2 cellular contexts compared by ENCODE assay signal in the genomic region with DNA sequence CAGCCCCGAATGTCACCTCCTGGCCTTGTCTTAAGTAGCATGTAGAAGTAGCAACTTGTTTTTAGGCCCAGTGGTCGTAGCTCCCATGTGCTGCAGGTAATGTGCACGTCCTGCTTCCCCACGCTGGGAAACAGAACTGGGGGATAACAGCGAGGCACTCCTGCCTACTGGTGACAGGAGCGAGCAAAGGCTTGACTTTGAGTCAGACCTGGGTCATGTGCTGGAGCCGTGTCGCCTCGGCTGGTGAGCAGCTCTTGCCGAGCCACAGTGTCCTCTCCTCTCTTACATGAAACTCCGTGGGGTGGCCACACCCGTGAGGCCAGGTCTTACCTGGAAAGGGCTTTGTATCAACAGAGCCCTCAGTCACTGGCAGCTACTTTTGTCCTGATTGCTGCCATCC.
TF ChIP-seq lines count a peak whose summit lies in the region.

No MANE protein-coding gene starts in this region.

TF ChIP-seq in HepG2, 621 proteins besides CTCF, POLR2A, EP300 and RAD21:
- TF ChIP-seq GLI4 (CRISPR knock-in tag; IDR thresholded peaks at IDR 0.05; ENCODE audit: borderline replicate concordance), result no peak
- no peak for TF ChIP-seq ZNF577 (CRISPR knock-in tag; IDR thresholded peaks at IDR 0.05; ENCODE audit: borderline replicate concordance, low read depth)
- no peak for TF ChIP-seq ZNF670 (CRISPR knock-in tag; IDR thresholded peaks at IDR 0.05; ENCODE audit: borderline replicate concordance)
- TF ChIP-seq ZNF329 (CRISPR knock-in tag; IDR thresholded peaks at IDR 0.05; ENCODE audit: low read depth), result no peak
- TF ChIP-seq RBM22 (optimal IDR thresholded peaks at IDR 0.05; ENCODE audit: low read length), result peak; percentile 5
- no peak for TF ChIP-seq ZNF431 (CRISPR knock-in tag; IDR thresholded peaks at IDR 0.05; ENCODE audit: borderline replicate concordance, low read depth)
- TF ChIP-seq FOXK2 (IDR thresholded peaks at IDR 0.05), result no peak
- TF ChIP-seq, protein P1, sequence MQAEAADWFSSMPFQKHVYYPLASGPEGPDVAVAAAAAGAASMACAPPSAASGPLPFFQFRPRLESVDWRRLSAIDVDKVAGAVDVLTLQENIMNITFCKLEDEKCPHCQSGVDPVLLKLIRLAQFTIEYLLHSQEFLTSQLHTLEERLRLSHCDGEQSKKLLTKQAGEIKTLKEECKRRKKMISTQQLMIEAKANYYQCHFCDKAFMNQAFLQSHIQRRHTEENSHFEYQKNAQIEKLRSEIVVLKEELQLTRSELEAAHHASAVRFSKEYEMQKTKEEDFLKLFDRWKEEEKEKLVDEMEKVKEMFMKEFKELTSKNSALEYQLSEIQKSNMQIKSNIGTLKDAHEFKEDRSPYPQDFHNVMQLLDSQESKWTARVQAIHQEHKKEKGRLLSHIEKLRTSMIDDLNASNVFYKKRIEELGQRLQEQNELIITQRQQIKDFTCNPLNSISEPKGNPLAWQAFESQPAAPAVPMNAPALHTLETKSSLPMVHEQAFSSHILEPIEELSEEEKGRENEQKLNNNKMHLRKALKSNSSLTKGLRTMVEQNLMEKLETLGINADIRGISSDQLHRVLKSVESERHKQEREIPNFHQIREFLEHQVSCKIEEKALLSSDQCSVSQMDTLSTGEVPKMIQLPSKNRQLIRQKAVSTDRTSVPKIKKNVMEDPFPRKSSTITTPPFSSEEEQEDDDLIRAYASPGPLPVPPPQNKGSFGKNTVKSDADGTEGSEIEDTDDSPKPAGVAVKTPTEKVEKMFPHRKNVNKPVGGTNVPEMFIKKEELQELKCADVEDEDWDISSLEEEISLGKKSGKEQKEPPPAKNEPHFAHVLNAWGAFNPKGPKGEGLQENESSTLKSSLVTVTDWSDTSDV (CRISPR knock-in tag; IDR thresholded peaks at IDR 0.05), result no peak
TF ChIP-seq in HepG2: peak in this region for 1.

TF ChIP-seq in HEK293T, 16 proteins besides CTCF, POLR2A, EP300 and RAD21:
- no peak for TF ChIP-seq SP1 (IDR thresholded peaks at IDR 0.05)
- no peak for TF ChIP-seq FOXM1 (IDR thresholded peaks at IDR 0.05; ENCODE audit: borderline replicate concordance)
- TF ChIP-seq ZNF384 (IDR thresholded peaks at IDR 0.05), result no peak
- no peak for TF ChIP-seq NFRKB (IDR thresholded peaks at IDR 0.05)
- TF ChIP-seq, protein P2, sequence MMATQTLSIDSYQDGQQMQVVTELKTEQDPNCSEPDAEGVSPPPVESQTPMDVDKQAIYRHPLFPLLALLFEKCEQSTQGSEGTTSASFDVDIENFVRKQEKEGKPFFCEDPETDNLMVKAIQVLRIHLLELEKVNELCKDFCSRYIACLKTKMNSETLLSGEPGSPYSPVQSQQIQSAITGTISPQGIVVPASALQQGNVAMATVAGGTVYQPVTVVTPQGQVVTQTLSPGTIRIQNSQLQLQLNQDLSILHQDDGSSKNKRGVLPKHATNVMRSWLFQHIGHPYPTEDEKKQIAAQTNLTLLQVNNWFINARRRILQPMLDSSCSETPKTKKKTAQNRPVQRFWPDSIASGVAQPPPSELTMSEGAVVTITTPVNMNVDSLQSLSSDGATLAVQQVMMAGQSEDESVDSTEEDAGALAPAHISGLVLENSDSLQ (IDR thresholded peaks at IDR 0.05), result no peak
- no peak for TF ChIP-seq ARNT (IDR thresholded peaks at IDR 0.05)
- no peak for TF ChIP-seq HDGF (IDR thresholded peaks at IDR 0.05; ENCODE audit: borderline replicate concordance)
- no peak for TF ChIP-seq BHLHE40 (IDR thresholded peaks at IDR 0.05; ENCODE audit: borderline replicate concordance)
- no peak for TF ChIP-seq L3MBTL2 (conservative IDR thresholded peaks at IDR 0.05)
- TF ChIP-seq FOXA1 (IDR thresholded peaks at IDR 0.05), result no peak
- no peak for TF ChIP-seq FOXK2 (IDR thresholded peaks at IDR 0.05)
- TF ChIP-seq TARDBP (IDR thresholded peaks at IDR 0.05), result no peak
- no peak for TF ChIP-seq LEF1 (IDR thresholded peaks at IDR 0.05; ENCODE audit: borderline replicate concordance)
- TF ChIP-seq SUZ12 (IDR thresholded peaks at IDR 0.05), result no peak
- TF ChIP-seq CTBP1 (IDR thresholded peaks at IDR 0.05; ENCODE audit: borderline replicate concordance), result no peak
- TF ChIP-seq ELF4 (IDR thresholded peaks at IDR 0.05), result no peak
